8 cellular contexts compared by ENCODE assay signal in genomic region chr4:26859762-26860156, GRCh38. TPM values are rescaled to one million over a fixed set of nuclear protein-coding genes. Genes with fewer than 3 reads are reported as not detected.
A peak's percentile ranks its signal among the peaks of the same experiment; 100 is the strongest.
DNase-seq lines count a peak whose midpoint lies in the region; ATAC-seq, FAIRE-seq and TF ChIP-seq lines count a peak whose summit lies in the region.

No MANE protein-coding gene starts in this region.

- POLR2A ChIA-PET in activated CD4-positive, alpha-beta T cell treated with anti-CD3 and anti-CD28 coated beads for 36 hours (lab: Charles Lee) = interaction anchor here (2.7 to 2.8 kb wide), 2 partner anchors 14 to 26 kb away, joined by 10 to 22 read pairs; no protein-coding TSS in a partner anchor
- POLR2A ChIA-PET in activated CD8-positive, alpha-beta T cell treated with anti-CD3 and anti-CD28 coated beads for 36 hours (lab: Charles Lee) = interaction anchor here (1.2 to 4.2 kb wide), 6 partner anchors 21 to 148 kb away, joined by 3 to 39 read pairs (median 6); no protein-coding TSS in a partner anchor

- peak; percentile 80 for FAIRE-seq in islet of Langerhans (lab: Jason Lieb, UNC)

- H3K27ac ChIP-seq in testis = peak overlapping the region in 1 of 2 donors; percentile 93

- intact Hi-C loops in activated CD4-positive, alpha-beta T cell treated with anti-CD3 and anti-CD28 coated beads for 36 hours (cut with DNase I, micrococcal nuclease) = loop anchor here (1.0 to 10.0 kb wide), 10 partner anchors 19 to 1625 kb away; partner anchors contain the start of genes PI4K2B (in 1 of the 2), RBPJ (in 1 of the 2), SMIM20 (in 1 of the 2) and ZCCHC4 (in 1 of the 2)
- intact Hi-C loops in activated CD8-positive, alpha-beta T cell treated with anti-CD3 and anti-CD28 coated beads for 36 hours (cut with micrococcal nuclease) = loop anchor here (2.0 to 10.0 kb wide), 5 partner anchors 25 to 535 kb away; partner anchors contain the start of genes RBPJ and TBC1D19
- intact Hi-C loops in testis (cut with DNase I; ENCODE audit: low total_unique reads) = no loop called here

- no peaks in the 10 kb centered on the region for H3K36me3 Mint-ChIP-seq in activated CD4-positive, alpha-beta T cell treated with anti-CD3 and anti-CD28 coated beads for 36 hours (ENCODE audit: low read depth)
- peaks cover 4% of the 10 kb centered on the region for H3K36me3 Mint-ChIP-seq in activated CD8-positive, alpha-beta T cell treated with anti-CD3 and anti-CD28 coated beads for 36 hours (ENCODE audit: low read depth)

- H3K9me3 ChIP-seq in testis = no peaks in the 10 kb centered on the region

- peak overlapping the region; percentile 91 for H3K4me3 Mint-ChIP-seq in activated CD4-positive, alpha-beta T cell treated with anti-CD3 and anti-CD28 coated beads for 36 hours
- H3K4me3 Mint-ChIP-seq in activated CD8-positive, alpha-beta T cell treated with anti-CD3 and anti-CD28 coated beads for 36 hours = peak overlapping the region; percentile 91

- H3K36me3 ChIP-seq in testis (ENCODE audit: low read depth, missing control alignments) = no peaks in the 10 kb centered on the region

- no peak for ATAC-seq in activated CD4-positive, alpha-beta T cell treated with anti-CD3 and anti-CD28 coated beads for 36 hours
- ATAC-seq in activated CD8-positive, alpha-beta T cell treated with anti-CD3 and anti-CD28 coated beads for 36 hours = no peak
- no peak for ATAC-seq in HG02678 (IDR thresholded peaks at IDR 0.05; ENCODE audit: unreplicated experiment)

- peak overlapping the region; percentile 93 for H3K27ac Mint-ChIP-seq in activated CD4-positive, alpha-beta T cell treated with anti-CD3 and anti-CD28 coated beads for 36 hours
- peak overlapping the region; percentile 97 for H3K27ac Mint-ChIP-seq in activated CD8-positive, alpha-beta T cell treated with anti-CD3 and anti-CD28 coated beads for 36 hours

- CTCF ChIA-PET in activated CD4-positive, alpha-beta T cell treated with anti-CD3 and anti-CD28 coated beads for 36 hours (lab: Charles Lee) = interaction anchor here (0.9 to 2.9 kb wide), 5 partner anchors 26 to 152 kb away, joined by 3 to 15 read pairs (median 3); no protein-coding TSS in a partner anchor
- CTCF ChIA-PET in activated CD8-positive, alpha-beta T cell treated with anti-CD3 and anti-CD28 coated beads for 36 hours (lab: Charles Lee) = interaction anchor here (0.9 to 6.0 kb wide), 4 partner anchors 14 to 145 kb away, joined by 3 to 52 read pairs (median 10); no protein-coding TSS in a partner anchor

- 19 to 31% methylated on average over 5 of the region's 5 CpGs for WGBS in testis, 2 donors

- peaks cover 18% of the 10 kb centered on the region for H3K4me1 ChIP-seq in testis

- TF ChIP-seq CTCF in activated CD8-positive, alpha-beta T cell treated with anti-CD3 and anti-CD28 coated beads for 36 hours (IDR thresholded peaks at IDR 0.05) = no peak
- no peak for TF ChIP-seq CTCF in testis (IDR thresholded peaks at IDR 0.05)

- peak overlapping the region; percentile 77 to 83 for H3K4me3 ChIP-seq in testis

- H3K27me3 ChIP-seq in testis = no peaks in the 10 kb centered on the region

- no peaks in the 10 kb centered on the region for H3K9me3 Mint-ChIP-seq in activated CD4-positive, alpha-beta T cell treated with anti-CD3 and anti-CD28 coated beads for 36 hours (ENCODE audit: low read depth)
- H3K9me3 Mint-ChIP-seq in activated CD8-positive, alpha-beta T cell treated with anti-CD3 and anti-CD28 coated beads for 36 hours = no peaks in the 10 kb centered on the region

- peaks cover 45% of the 10 kb centered on the region for H3K4me1 Mint-ChIP-seq in activated CD4-positive, alpha-beta T cell treated with anti-CD3 and anti-CD28 coated beads for 36 hours
- H3K4me1 Mint-ChIP-seq in activated CD8-positive, alpha-beta T cell treated with anti-CD3 and anti-CD28 coated beads for 36 hours (ENCODE audit: low read depth) = peaks cover 43% of the 10 kb centered on the region

- H3K27me3 Mint-ChIP-seq in activated CD4-positive, alpha-beta T cell treated with anti-CD3 and anti-CD28 coated beads for 36 hours = no peaks in the 10 kb centered on the region
- H3K27me3 Mint-ChIP-seq in activated CD8-positive, alpha-beta T cell treated with anti-CD3 and anti-CD28 coated beads for 36 hours = no peaks in the 10 kb centered on the region

- no peak for TF ChIP-seq POLR2A in testis (IDR thresholded peaks at IDR 0.05)

- DNase-seq in activated CD4-positive, alpha-beta T cell treated with anti-CD3 and anti-CD28 coated beads for 36 hours = peak; percentile 12
- no peak for DNase-seq in activated CD4-positive, alpha-beta T cell treated with anti-CD3 and anti-CD28 coated beads for 1 hour
- no peak for DNase-seq in activated CD8-positive, alpha-beta T cell treated with anti-CD3 and anti-CD28 coated beads for 36 hours
- DNase-seq in testis = no peak
- DNase-seq in NCI-H510A (lab: John Stamatoyannopoulos, UW) = no peak
- no peak for DNase-seq in cerebellar nuclear complex (lab: John Stamatoyannopoulos, UW)

RNA-seq across cellular contexts. Expression of gene STIM2, which starts 0.9 kb away (rescaled TPM):
- 10 to 100 TPM; 32.9 to 36.4 TPM for total RNA-seq in activated CD4-positive, alpha-beta T cell treated with anti-CD3 and anti-CD28 coated beads for 36 hours
- total RNA-seq in activated CD8-positive, alpha-beta T cell treated with anti-CD3 and anti-CD28 coated beads for 36 hours = 10 to 100 TPM; 44.4 to 46.6 TPM
- 10 to 100 TPM; 29.4 to 35.0 TPM for total RNA-seq in testis
- 14.3 TPM for polyA plus RNA-seq in testis (ENCODE audit: insufficient read depth, low read depth, low replicate concordance)
